In the genomic region with DNA sequence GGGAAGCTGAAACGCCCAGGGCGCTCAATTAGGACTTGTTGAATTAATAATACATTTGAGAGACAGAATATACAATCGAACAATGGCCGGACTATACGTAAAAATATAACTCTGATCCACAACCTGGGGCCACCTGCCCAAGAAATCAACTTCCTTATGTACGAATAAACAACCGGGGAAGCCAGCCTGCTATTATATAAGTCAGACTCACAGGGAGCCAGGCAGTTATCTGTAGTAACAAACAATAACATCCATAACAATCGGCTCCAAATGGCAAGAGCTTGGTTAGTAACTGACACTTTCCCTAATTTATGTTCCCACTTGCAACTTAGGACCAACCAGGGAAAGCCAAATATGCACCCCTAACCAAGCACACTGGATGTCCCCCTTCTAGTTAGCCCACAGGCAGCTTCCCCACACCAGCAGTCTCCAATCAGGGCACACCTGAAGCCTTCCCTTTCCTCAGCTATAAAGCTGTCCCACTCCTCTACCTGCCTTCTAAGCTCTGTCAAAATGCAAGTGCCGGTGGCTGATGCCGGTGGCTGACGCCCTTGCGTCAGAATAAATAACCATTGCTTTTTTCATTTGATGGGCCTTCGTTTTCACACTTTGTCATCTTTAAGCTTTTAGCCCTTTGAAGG, we compare ENCODE assay signal across 12 cellular contexts. TPM values are rescaled to one million over a fixed set of nuclear protein-coding genes. Genes with fewer than 3 reads are reported as not detected.
DNase-seq lines count a peak whose midpoint lies in the region; ATAC-seq and TF ChIP-seq lines count a peak whose summit lies in the region.
"Not testable (repeated sequence)": the region's sequence is repeated elsewhere in the genome, so short reads cannot be mapped to it uniquely, and the experiment has no call there.
"Had no signal": no experiment of that assay in that cellular context is flagged by ENCODE, and none has a peak within 500 bp of the region (broad histone marks: within the 10 kb centered on the region; RNA-seq: fewer than 3 reads in every experiment).

No MANE protein-coding gene starts in this region.

- not testable (repeated sequence) for H3K79me1 ChIP-seq in trophoblast cell (ENCODE audit: low read length)

- H3K27ac Mint-ChIP-seq in activated CD4-positive, alpha-beta memory T cell treated with anti-CD3 and anti-CD28 coated beads for 36 hours = peak overlapping the region; percentile 81
- H3K27ac Mint-ChIP-seq in activated naive CD8-positive, alpha-beta T cell = peak overlapping the region; percentile 62
- H3K27ac Mint-ChIP-seq in effector memory CD8-positive, alpha-beta T cell = peak overlapping the region; percentile 83 to 85

- WGBS in trophoblast cell (ENCODE audit: extremely low coverage, insufficient coverage, insufficient read length) = no CpG with 5 or more reads among the region's 13 CpGs

- not testable (repeated sequence) for H3K4me1 Mint-ChIP-seq in activated CD4-positive, alpha-beta memory T cell treated with anti-CD3 and anti-CD28 coated beads for 36 hours (ENCODE audit: low read depth); activated naive CD8-positive, alpha-beta T cell (ENCODE audit: low read depth); effector memory CD8-positive, alpha-beta T cell (ENCODE audit: low read depth in 2 of 2)

- H2BK5ac ChIP-seq in trophoblast cell (ENCODE audit: low read depth, low read length, poor library complexity) = not testable (repeated sequence)

- not testable (repeated sequence) for H3K27me3 ChIP-seq in lower lobe of right lung (ENCODE audit: low read depth); trophoblast cell (ENCODE audit: insufficient read depth, low read length); upper lobe of right lung

- intact Hi-C loops in activated CD4-positive, alpha-beta memory T cell treated with anti-CD3 and anti-CD28 coated beads for 36 hours (cut with micrococcal nuclease); lower lobe of right lung (cut with DNase I); upper lobe of right lung (cut with DNase I): not testable (repeated sequence)

- not testable (repeated sequence) for H3K23ac ChIP-seq in trophoblast cell (ENCODE audit: low read length)

- H3K36me3 Mint-ChIP-seq in activated CD4-positive, alpha-beta memory T cell treated with anti-CD3 and anti-CD28 coated beads for 36 hours; activated naive CD8-positive, alpha-beta T cell; effector memory CD8-positive, alpha-beta T cell (ENCODE audit: insufficient read depth): not testable (repeated sequence)

- not testable (repeated sequence) for H3K9ac ChIP-seq in trophoblast cell (ENCODE audit: low read length)

- CTCF ChIA-PET in activated CD4-positive, alpha-beta memory T cell treated with anti-CD3 and anti-CD28 coated beads for 36 hours (lab: Charles Lee) = not testable (repeated sequence)

- not testable (repeated sequence) for ATAC-seq in effector memory CD8-positive, alpha-beta T cell (replicated peaks); lower lobe of right lung; upper lobe of right lung

- not testable (repeated sequence) for H4K12ac ChIP-seq in trophoblast cell (ENCODE audit: low read depth, low read length)

- H3K4me3 ChIP-seq in lower lobe of right lung (peak overlapping the region; percentile 21), upper lobe of right lung (peak overlapping the region; percentile 26)
- not testable (repeated sequence) for H3K4me3 ChIP-seq in trophoblast cell (ENCODE audit: low read depth, low read length)

- not testable (repeated sequence) for H3K27ac ChIP-seq in lower lobe of right lung; trophoblast cell (ENCODE audit: low read depth, low read length); upper lobe of right lung

- not testable (repeated sequence) for H2BK120ac ChIP-seq in trophoblast cell (ENCODE audit: insufficient read depth, low read length, poor library complexity)

- not testable (repeated sequence) for H3K9me3 ChIP-seq in lower lobe of right lung; trophoblast cell (ENCODE audit: insufficient read depth, low read depth, low read length); upper lobe of right lung

- not testable (repeated sequence) for H2AFZ ChIP-seq in trophoblast cell (ENCODE audit: insufficient read depth, low read length, poor library complexity)

- H2BK12ac ChIP-seq in trophoblast cell (ENCODE audit: low read length) = not testable (repeated sequence)

- not testable (repeated sequence) for H2AK5ac ChIP-seq in trophoblast cell (ENCODE audit: low read length)

- H3K79me2 ChIP-seq in trophoblast cell (ENCODE audit: control insufficient read depth, insufficient read depth, low read length, poor library complexity) = not testable (repeated sequence)

- not testable (repeated sequence) for H4K8ac ChIP-seq in trophoblast cell (ENCODE audit: low read depth, low read length)

- not testable (repeated sequence) for H3K14ac ChIP-seq in trophoblast cell (ENCODE audit: low read length)

- not testable (repeated sequence) for TF ChIP-seq CTCF in lower lobe of right lung (IDR thresholded peaks at IDR 0.05); upper lobe of right lung (IDR thresholded peaks at IDR 0.05)

- H3K4me1 ChIP-seq in lower lobe of right lung; trophoblast cell (ENCODE audit: control insufficient read depth in 1 of 2, insufficient read depth in 2 of 2, low read length in 2 of 2); upper lobe of right lung: not testable (repeated sequence)

- H3K4me2 ChIP-seq in trophoblast cell (ENCODE audit: low read length) = peak overlapping the region; percentile 47

- H3K9me3 Mint-ChIP-seq in activated CD4-positive, alpha-beta memory T cell treated with anti-CD3 and anti-CD28 coated beads for 36 hours; activated naive CD8-positive, alpha-beta T cell (ENCODE audit: low read depth); effector memory CD8-positive, alpha-beta T cell: not testable (repeated sequence)

- not testable (repeated sequence) for H3K4ac ChIP-seq in trophoblast cell (ENCODE audit: low read depth, low read length)

- peak overlapping the region; percentile 66 for H3K4me3 Mint-ChIP-seq in activated CD4-positive, alpha-beta memory T cell treated with anti-CD3 and anti-CD28 coated beads for 36 hours
- peak overlapping the region; percentile 81 for H3K4me3 Mint-ChIP-seq in activated naive CD8-positive, alpha-beta T cell
- H3K4me3 Mint-ChIP-seq in effector memory CD8-positive, alpha-beta T cell = peak overlapping the region; percentile 64 to 77

- H4K91ac ChIP-seq in trophoblast cell (ENCODE audit: low read depth, low read length) = not testable (repeated sequence)

- H3K18ac ChIP-seq in trophoblast cell (ENCODE audit: low read length) = not testable (repeated sequence)

- not testable (repeated sequence) for H3K36me3 ChIP-seq in lower lobe of right lung; trophoblast cell (ENCODE audit: control insufficient read depth in 1 of 2, insufficient read depth in 2 of 2, low read length in 2 of 2); upper lobe of right lung

- not testable (repeated sequence) for H3K27me3 Mint-ChIP-seq in activated CD4-positive, alpha-beta memory T cell treated with anti-CD3 and anti-CD28 coated beads for 36 hours; activated naive CD8-positive, alpha-beta T cell; effector memory CD8-positive, alpha-beta T cell

- DNase-seq in DMS 273 (lab: John Stamatoyannopoulos, UW; ENCODE audit: unreplicated experiment) (peak; percentile 34), NCI-H146 treated with DMSO at 0.1 percent for 48 hours (lab: John Stamatoyannopoulos, UW; ENCODE audit: unreplicated experiment) (peak; percentile 58)
- not testable (repeated sequence) for DNase-seq in activated CD4-positive, alpha-beta memory T cell treated with anti-CD3 and anti-CD28 coated beads for 36 hours; effector memory CD8-positive, alpha-beta T cell; lower lobe of right lung; trophoblast cell; upper lobe of right lung

- POLR2A ChIA-PET in activated CD4-positive, alpha-beta memory T cell treated with anti-CD3 and anti-CD28 coated beads for 36 hours (lab: Charles Lee) = not testable (repeated sequence)

RNA-seq across cellular contexts. Expression of a gene that starts 41.8 kb away (rescaled TPM):
- not detected for total RNA-seq in activated CD4-positive, alpha-beta memory T cell treated with anti-CD3 and anti-CD28 coated beads for 36 hours
- total RNA-seq in lower lobe of right lung (65.3 TPM), upper lobe of right lung (40.9 TPM)
- 0.05 and 0.11 TPM in 2 replicates for polyA plus RNA-seq in trophoblast cell (2013)
- total RNA-seq: glomerular endothelial cell, HT1080, LHCN-M2, pulmonary artery endothelial cell had no signal

Comparison
In these comparisons a context has a peak if more than half of its experiments do, and no peak if none do; other contexts are left out.
1. RNA of a gene that starts 41.8 kb away (total RNA-seq): 65.3 TPM in lower lobe of right lung (single experiment) and 40.9 TPM in upper lobe of right lung (single experiment); not detected in activated CD4-positive, alpha-beta memory T cell treated with anti-CD3 and anti-CD28 coated beads for 36 hours; every median in the first group is over 10 times any median in the second.
2. Peak in every context shown above with its lines, with median percentiles within 50 percentile points of each other: H3K27ac Mint-ChIP-seq and H3K4me3 Mint-ChIP-seq.